ENCODE assay signal across 15 cellular contexts in the genomic region with DNA sequence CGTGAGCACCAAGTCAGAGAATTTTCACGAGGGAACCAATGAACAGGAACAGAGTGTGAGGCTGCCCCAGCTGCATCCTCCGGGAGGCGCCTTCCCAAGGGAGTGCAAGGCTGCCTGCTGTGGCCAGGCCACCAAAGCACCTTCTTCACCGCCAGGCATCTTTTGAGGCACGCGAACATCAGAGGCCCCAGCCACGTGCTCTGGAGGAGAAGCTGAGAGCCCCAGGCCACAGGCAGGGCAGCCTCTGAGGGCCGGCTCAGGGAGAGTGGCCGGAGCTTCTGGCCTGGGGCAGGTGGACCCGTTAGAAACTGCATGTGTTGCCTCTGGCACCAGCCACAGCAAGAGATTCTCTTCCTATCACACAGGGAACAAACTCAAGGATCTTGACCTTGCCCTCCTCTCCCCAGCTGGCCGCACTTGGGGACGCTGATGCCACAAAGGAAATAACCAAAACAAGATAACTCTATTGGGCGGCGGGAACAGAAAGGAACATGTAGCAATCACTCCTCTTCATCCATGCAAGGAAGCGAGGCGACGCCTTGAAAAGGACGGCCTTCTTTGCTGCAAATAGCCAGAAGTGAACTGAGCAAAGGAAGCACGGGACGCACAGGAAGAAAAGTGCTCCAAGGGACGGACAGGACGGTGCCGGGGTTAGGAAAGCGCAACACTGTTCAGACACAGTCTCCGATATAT. TPM values are rescaled to one million over a fixed set of nuclear protein-coding genes. Genes with fewer than 3 reads are reported as not detected.
DNase-seq lines count a peak whose midpoint lies in the region; TF ChIP-seq lines count a peak whose summit lies in the region.
"Had no signal": no experiment of that assay in that cellular context is flagged by ENCODE, and none has a peak within 500 bp of the region (broad histone marks: within the 10 kb centered on the region; RNA-seq: fewer than 3 reads in every experiment).

No MANE protein-coding gene starts in this region.

- H3K27me3 ChIP-seq in esophagus squamous epithelium (no peaks in the 10 kb centered on the region), spleen (replicated peaks in 1 of 7) (peaks cover 0 to 29% (median 0%) of the 10 kb centered on the region in 7 donors), MG63 (no peaks in the 10 kb centered on the region)
- H3K27me3 ChIP-seq: ovary had no signal

- no peaks in the 10 kb centered on the region for H3K9me3 ChIP-seq in esophagus squamous epithelium
- no peaks in the 10 kb centered on the region for H3K9me3 ChIP-seq in spleen
- H3K9me3 ChIP-seq in MG63 = no peaks in the 10 kb centered on the region
- H3K9me3 ChIP-seq: ovary had no signal

- 73 to 79% methylated on average over 14 to 22 of the region's 26 CpGs for WGBS in esophagus squamous epithelium, 2 donors
- whole genome bisulfite sequencing in spleen, 5 donors = 39 to 57% (median 49%) methylated on average over 23 to 26 of the region's 26 CpGs

- DNase-seq in activated naive CD4-positive, alpha-beta T cell treated with anti-CD3 and anti-CD28 coated beads, Interleukin-2, amount 50 U/mL, for 16 hours = peak; percentile 5
- no peak for DNase-seq in activated naive CD4-positive, alpha-beta T cell (lab: John Stamatoyannopoulos, UW)
- DNase-seq in RWPE1 (ENCODE audit: low spot score) (no peak), esophagus squamous epithelium (lab: John Stamatoyannopoulos, UW) (no peak), spleen (peak; percentile 59), SKM-1 treated with dmso at 0.1 percent for 144 hours (lab: John Stamatoyannopoulos, UW; ENCODE audit: unreplicated experiment) (no peak), MG63 (no peak)
- DNase-seq in stimulated activated CD4-positive, alpha-beta T cell treated with anti-CD3 and anti-CD28 coated beads, Interleukin-4, amount 100 ng/mL, for 1 hour = no peak
- DNase-seq: activated CD4-positive, alpha-beta memory T cell treated with anti-CD3 and anti-CD28 coated beads, Interleukin-2, amount 10 ng/mL, durations not matched to agents 7 days and 5 days; effector memory CD8-positive, alpha-beta T cell; KG1; NCI-H1436 treated with DMSO at 0.1 percent for 48 hours had no signal

- no peak overlapping the region for H3K4me3 ChIP-seq in esophagus squamous epithelium
- no peak overlapping the region for H3K4me3 ChIP-seq in spleen
- no peak overlapping the region for H3K4me3 ChIP-seq in MG63
- H3K4me3 ChIP-seq: ovary, SK-N-MC had no signal

- H3K27ac ChIP-seq in RWPE1 (peak overlapping the region; percentile 26), esophagus squamous epithelium (peak overlapping the region in 3 of 4 donors; percentile 13 to 79 (median 68)), spleen (peak overlapping the region in 2 of 8 donors; percentile 23 to 38)
- H3K27ac ChIP-seq: 22Rv1, ovary, SK-N-MC had no signal

- TF ChIP-seq CTCF in RWPE1 (conservative IDR thresholded peaks at IDR 0.05; ENCODE audit: low read depth) = no peak
- no peak for TF ChIP-seq CTCF in esophagus squamous epithelium (IDR thresholded peaks at IDR 0.05)
- TF ChIP-seq CTCF in spleen (IDR thresholded peaks at IDR 0.05 in 8 of 11, conservative IDR thresholded peaks at IDR 0.05 in 3 of 11) = no peak

- peaks cover 0 to 36% (median 0%) of the 10 kb centered on the region in 3 donors for H3K36me3 ChIP-seq in esophagus squamous epithelium
- peaks cover 0 to 7% (median 0%) of the 10 kb centered on the region in 6 donors for H3K36me3 ChIP-seq in spleen
- H3K36me3 ChIP-seq in MG63 = peaks cover 89% of the 10 kb centered on the region
- H3K36me3 ChIP-seq: ovary had no signal

- POLR2A ChIA-PET in RWPE1 (lab: Yijun Ruan, JAX; ENCODE audit: low non-redundant PET) = no interaction called here

- H3K4me1 ChIP-seq in esophagus squamous epithelium (peaks cover 51 to 93% (median 64%) of the 10 kb centered on the region in 3 donors), spleen (peaks cover 6 to 43% (median 26%) of the 10 kb centered on the region in 6 donors)

- CTCF ChIA-PET in RWPE1 (lab: Yijun Ruan, JAX) = no interaction called here

- intact Hi-C loops in esophagus squamous epithelium (cut with DNase I) = no loop called here
- intact Hi-C loops in spleen (cut with DNase I; ENCODE audit: low total_unique reads) = no loop called here

- no peak for TF ChIP-seq POLR2A in esophagus squamous epithelium (IDR thresholded peaks at IDR 0.05)
- no peak for TF ChIP-seq POLR2A in spleen (IDR thresholded peaks at IDR 0.05)

RNA-seq across cellular contexts. Expression of gene GAS6, which starts 19.9 kb away (rescaled TPM):
- 100 to 1,000 TPM in 1 of 4 donors, 10 to 100 TPM in 3; 43.0 to 112 (median 68.5) TPM for total RNA-seq in esophagus squamous epithelium
- total RNA-seq in spleen = 10 to 100 TPM; 22.0 to 54.5 (median 39.3) TPM
- polyA plus RNA-seq in spleen = 10 to 100 TPM; 16.7 to 33.5 (median 18.4) TPM
- 332 and 394 TPM in 2 replicates for total RNA-seq in MG63 (2014; rRNA removed; shearing (Covaris generic); ENCODE audit: low replicate concordance)

Comparison
In these comparisons a context has a peak if more than half of its experiments do, and no peak if none do; other contexts are left out.
1. DNase-seq: peak in activated naive CD4-positive, alpha-beta T cell treated with anti-CD3 and anti-CD28 coated beads, Interleukin-2, amount 50 U/mL, for 16 hours (single experiment) and spleen (single experiment); none in activated naive CD4-positive, alpha-beta T cell (0 of 4), RWPE1 (single experiment), esophagus squamous epithelium (single experiment), SKM-1 treated with dmso at 0.1 percent for 144 hours (single experiment), MG63 (single experiment) and stimulated activated CD4-positive, alpha-beta T cell treated with anti-CD3 and anti-CD28 coated beads, Interleukin-4, amount 100 ng/mL, for 1 hour (single experiment).